8 cellular contexts compared by ENCODE assay signal in the genomic region with DNA sequence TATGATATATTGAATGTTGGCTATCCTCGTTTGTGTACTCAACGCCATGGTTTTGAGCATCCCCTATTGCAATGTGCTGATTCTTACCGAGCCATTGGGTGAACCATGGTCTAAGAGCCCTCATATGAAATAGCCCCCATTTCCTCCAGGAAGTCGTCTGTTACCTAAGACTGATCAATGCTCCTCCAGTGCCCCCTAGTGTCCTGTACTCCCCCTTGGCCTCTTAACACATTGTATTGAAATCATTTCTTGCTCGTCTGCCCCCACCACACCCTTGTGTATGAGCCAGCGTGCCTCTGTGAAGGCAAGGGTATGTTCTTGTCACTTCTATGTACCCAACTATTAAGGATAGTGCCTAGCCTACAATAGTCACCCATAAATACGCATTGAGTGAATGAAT. TPM values are rescaled to one million over a fixed set of nuclear protein-coding genes. Genes with fewer than 3 reads are reported as not detected.
DNase-seq lines count a peak whose midpoint lies in the region; ATAC-seq and TF ChIP-seq lines count a peak whose summit lies in the region.

No MANE protein-coding gene starts in this region.

- H3K4me1 ChIP-seq in adrenal gland (replicated peaks in 1 of 2) = no peaks in the 10 kb centered on the region

- H3K27me3 ChIP-seq in adrenal gland = peaks cover 5% of the 10 kb centered on the region

- 23 to 34% (median 30%) methylated on average over 7 of the region's 7 CpGs for WGBS in adrenal gland, 4 donors

- TF ChIP-seq POLR2A in adrenal gland (IDR thresholded peaks at IDR 0.05) = no peak

- TF ChIP-seq CTCF in adrenal gland (IDR thresholded peaks at IDR 0.05) = peak in 5 of 6 experiments; percentile 8 to 37 (median 34)

- DNase-seq in DMS 273 treated with DMSO at 0.1 percent for 48 hours (lab: John Stamatoyannopoulos, UW) (peak; percentile 65), KBM-7 (peak; percentile 81), adrenal gland (peak in 6 of 7 donors; percentile 15 to 63 (median 29)), left lobe of liver (ENCODE audit: low spot score) (no peak), amniotic stem cell (lab: John Stamatoyannopoulos, UW) (no peak)
- DNase-seq in stimulated activated CD8-positive, alpha-beta memory T cell treated with anti-CD3 and anti-CD28 coated beads, Interleukin-7, amount 100 ng/mL, for 24 hours (ENCODE audit: low read depth) = peak; percentile 19

- intact Hi-C loops in adrenal gland (cut with DNase I) = no loop called here

- ATAC-seq in GM21390 (IDR thresholded peaks at IDR 0.05; ENCODE audit: unreplicated experiment) = peak; percentile 74
- ATAC-seq in SK-N-SH treated with all-trans-retinoic acid at 6 μM for 48 hours = peak; percentile 94
- ATAC-seq in left lobe of liver = peak; percentile 69

- no peak overlapping the region for H3K27ac ChIP-seq in adrenal gland

- in situ Hi-C loops in KBM-7 (cut with MboI; ENCODE audit: low pct_unique_long_range_greater_than_20kb, low sequenced_read_pairs) = no loop called here

- H3K9me3 ChIP-seq in adrenal gland (replicated peaks in 1 of 3) = no peaks in the 10 kb centered on the region

- no peaks in the 10 kb centered on the region for H3K36me3 ChIP-seq in adrenal gland (replicated peaks in 1 of 2)

- H3K4me3 ChIP-seq in adrenal gland = no peak overlapping the region

TF ChIP-seq in SK-N-SH treated with all-trans-retinoic acid at 6 μM for 48 hours, 23 proteins besides CTCF, POLR2A, EP300 and RAD21:
- TF ChIP-seq GLIS3 (CRISPR knock-in tag; IDR thresholded peaks at IDR 0.05) (no peak), RARB (CRISPR knock-in tag; IDR thresholded peaks at IDR 0.05) (no peak), ZFP3 (CRISPR knock-in tag; IDR thresholded peaks at IDR 0.05) (no peak), ZFP30 (CRISPR knock-in tag; IDR thresholded peaks at IDR 0.05) (no peak), ISL1 (CRISPR knock-in tag; IDR thresholded peaks at IDR 0.05) (no peak), CREB5 (CRISPR knock-in tag; IDR thresholded peaks at IDR 0.05; ENCODE audit: low read depth) (no peak), OSR1 (CRISPR knock-in tag; IDR thresholded peaks at IDR 0.05) (no peak), TCF4 (CRISPR knock-in tag; IDR thresholded peaks at IDR 0.05; ENCODE audit: borderline replicate concordance) (no peak), ESRRG (CRISPR knock-in tag; IDR thresholded peaks at IDR 0.05) (no peak), ZNF70 (CRISPR knock-in tag; IDR thresholded peaks at IDR 0.05) (no peak), PPARA (CRISPR knock-in tag; IDR thresholded peaks at IDR 0.05; ENCODE audit: borderline replicate concordance) (no peak)
- TF ChIP-seq, protein P1, sequence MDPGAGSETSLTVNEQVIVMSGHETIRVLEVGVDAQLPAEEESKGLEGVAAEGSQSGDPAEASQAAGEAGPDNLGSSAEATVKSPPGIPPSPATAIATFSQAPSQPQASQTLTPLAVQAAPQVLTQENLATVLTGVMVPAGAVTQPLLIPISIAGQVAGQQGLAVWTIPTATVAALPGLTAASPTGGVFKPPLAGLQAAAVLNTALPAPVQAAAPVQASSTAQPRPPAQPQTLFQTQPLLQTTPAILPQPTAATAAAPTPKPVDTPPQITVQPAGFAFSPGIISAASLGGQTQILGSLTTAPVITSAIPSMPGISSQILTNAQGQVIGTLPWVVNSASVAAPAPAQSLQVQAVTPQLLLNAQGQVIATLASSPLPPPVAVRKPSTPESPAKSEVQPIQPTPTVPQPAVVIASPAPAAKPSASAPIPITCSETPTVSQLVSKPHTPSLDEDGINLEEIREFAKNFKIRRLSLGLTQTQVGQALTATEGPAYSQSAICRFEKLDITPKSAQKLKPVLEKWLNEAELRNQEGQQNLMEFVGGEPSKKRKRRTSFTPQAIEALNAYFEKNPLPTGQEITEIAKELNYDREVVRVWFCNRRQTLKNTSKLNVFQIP (CRISPR knock-in tag; IDR thresholded peaks at IDR 0.05; ENCODE audit: borderline replicate concordance, low read depth) = no peak
- TF ChIP-seq, protein P2, sequence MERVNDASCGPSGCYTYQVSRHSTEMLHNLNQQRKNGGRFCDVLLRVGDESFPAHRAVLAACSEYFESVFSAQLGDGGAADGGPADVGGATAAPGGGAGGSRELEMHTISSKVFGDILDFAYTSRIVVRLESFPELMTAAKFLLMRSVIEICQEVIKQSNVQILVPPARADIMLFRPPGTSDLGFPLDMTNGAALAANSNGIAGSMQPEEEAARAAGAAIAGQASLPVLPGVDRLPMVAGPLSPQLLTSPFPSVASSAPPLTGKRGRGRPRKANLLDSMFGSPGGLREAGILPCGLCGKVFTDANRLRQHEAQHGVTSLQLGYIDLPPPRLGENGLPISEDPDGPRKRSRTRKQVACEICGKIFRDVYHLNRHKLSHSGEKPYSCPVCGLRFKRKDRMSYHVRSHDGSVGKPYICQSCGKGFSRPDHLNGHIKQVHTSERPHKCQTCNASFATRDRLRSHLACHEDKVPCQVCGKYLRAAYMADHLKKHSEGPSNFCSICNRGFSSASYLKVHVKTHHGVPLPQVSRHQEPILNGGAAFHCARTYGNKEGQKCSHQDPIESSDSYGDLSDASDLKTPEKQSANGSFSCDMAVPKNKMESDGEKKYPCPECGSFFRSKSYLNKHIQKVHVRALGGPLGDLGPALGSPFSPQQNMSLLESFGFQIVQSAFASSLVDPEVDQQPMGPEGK (CRISPR knock-in tag; IDR thresholded peaks at IDR 0.05; ENCODE audit: borderline replicate concordance) = no peak
- TF ChIP-seq, protein P3, sequence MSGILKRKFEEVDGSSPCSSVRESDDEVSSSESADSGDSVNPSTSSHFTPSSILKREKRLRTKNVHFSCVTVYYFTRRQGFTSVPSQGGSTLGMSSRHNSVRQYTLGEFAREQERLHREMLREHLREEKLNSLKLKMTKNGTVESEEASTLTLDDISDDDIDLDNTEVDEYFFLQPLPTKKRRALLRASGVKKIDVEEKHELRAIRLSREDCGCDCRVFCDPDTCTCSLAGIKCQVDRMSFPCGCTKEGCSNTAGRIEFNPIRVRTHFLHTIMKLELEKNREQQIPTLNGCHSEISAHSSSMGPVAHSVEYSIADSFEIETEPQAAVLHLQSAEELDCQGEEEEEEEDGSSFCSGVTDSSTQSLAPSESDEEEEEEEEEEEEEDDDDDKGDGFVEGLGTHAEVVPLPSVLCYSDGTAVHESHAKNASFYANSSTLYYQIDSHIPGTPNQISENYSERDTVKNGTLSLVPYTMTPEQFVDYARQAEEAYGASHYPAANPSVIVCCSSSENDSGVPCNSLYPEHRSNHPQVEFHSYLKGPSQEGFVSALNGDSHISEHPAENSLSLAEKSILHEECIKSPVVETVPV (CRISPR knock-in tag; IDR thresholded peaks at IDR 0.05) = no peak
- TF ChIP-seq, protein P4, sequence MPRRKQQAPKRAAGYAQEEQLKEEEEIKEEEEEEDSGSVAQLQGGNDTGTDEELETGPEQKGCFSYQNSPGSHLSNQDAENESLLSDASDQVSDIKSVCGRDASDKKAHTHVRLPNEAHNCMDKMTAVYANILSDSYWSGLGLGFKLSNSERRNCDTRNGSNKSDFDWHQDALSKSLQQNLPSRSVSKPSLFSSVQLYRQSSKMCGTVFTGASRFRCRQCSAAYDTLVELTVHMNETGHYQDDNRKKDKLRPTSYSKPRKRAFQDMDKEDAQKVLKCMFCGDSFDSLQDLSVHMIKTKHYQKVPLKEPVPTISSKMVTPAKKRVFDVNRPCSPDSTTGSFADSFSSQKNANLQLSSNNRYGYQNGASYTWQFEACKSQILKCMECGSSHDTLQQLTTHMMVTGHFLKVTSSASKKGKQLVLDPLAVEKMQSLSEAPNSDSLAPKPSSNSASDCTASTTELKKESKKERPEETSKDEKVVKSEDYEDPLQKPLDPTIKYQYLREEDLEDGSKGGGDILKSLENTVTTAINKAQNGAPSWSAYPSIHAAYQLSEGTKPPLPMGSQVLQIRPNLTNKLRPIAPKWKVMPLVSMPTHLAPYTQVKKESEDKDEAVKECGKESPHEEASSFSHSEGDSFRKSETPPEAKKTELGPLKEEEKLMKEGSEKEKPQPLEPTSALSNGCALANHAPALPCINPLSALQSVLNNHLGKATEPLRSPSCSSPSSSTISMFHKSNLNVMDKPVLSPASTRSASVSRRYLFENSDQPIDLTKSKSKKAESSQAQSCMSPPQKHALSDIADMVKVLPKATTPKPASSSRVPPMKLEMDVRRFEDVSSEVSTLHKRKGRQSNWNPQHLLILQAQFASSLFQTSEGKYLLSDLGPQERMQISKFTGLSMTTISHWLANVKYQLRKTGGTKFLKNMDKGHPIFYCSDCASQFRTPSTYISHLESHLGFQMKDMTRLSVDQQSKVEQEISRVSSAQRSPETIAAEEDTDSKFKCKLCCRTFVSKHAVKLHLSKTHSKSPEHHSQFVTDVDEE (CRISPR knock-in tag; IDR thresholded peaks at IDR 0.05) = no peak
TF ChIP-seq in SK-N-SH treated with all-trans-retinoic acid at 6 μM for 48 hours: peak in this region for 0.

RNA-seq across cellular contexts. Expression of gene SLC35B4, which starts 11.2 kb away (rescaled TPM):
- 10 to 100 TPM; 13.8 to 34.9 (median 18.1) TPM for total RNA-seq in adrenal gland
- polyA plus RNA-seq in adrenal gland = 10 to 100 TPM in 1 of 3 donors, 1 to 10 TPM in 2; 6.9 to 28.2 (median 9.2) TPM
- total RNA-seq in left lobe of liver = 11.0 TPM

Comparison
In these comparisons a context has a peak if more than half of its experiments do, and no peak if none do; other contexts are left out.
1. DNase-seq: peak in DMS 273 treated with DMSO at 0.1 percent for 48 hours (single experiment), KBM-7 (single experiment), adrenal gland (6 of 7) and stimulated activated CD8-positive, alpha-beta memory T cell treated with anti-CD3 and anti-CD28 coated beads, Interleukin-7, amount 100 ng/mL, for 24 hours (single experiment); none in left lobe of liver (single experiment) and amniotic stem cell (single experiment).
2. Peak in every context shown above with its lines, with median percentiles within 50 percentile points of each other: ATAC-seq.